ENCODE assay signal across 8 cellular contexts in the genomic region with DNA sequence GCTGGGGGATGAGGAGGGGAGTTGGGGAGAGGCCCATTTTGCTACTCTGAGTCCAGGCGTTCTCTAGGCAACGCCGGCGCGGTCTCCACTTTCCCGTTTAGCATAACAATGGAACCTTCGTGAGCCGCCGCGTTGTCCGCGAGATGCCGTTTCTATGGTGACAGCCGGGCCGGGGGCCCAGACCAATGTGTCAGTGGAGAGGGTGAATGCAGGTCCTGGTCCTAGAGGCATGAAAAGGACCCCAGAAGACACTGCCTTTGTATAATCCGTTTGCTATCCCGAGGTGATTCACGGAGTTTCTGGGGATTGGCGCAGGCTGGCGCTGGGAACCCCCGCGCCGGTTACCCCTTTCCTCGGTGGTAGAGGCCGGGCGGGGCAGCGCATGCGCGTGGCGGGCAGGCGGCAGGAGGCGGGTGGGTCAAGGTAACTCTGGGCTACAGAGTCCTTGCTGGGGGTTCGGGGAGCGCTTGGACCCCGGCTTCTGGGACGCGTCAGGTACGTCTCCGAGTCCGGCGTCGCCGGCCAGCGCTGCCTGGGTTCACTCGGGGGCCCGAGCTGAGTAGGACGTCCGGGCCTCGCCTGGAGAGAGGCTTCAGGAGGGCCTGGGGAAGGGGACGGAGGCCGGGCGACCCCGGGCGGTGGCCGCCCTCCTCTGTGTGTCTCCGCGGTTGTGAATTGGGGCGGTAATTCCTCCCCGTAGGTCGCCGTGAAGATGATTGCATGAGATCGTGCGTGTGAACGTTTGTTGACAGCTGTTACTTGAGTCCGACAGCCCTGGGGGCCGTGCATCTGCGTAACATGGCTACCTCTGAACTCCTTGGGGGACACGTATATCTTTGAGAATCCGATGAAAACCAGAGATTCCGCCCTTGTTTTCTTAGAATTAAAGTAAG. TPM values are rescaled to one million over a fixed set of nuclear protein-coding genes. Genes with fewer than 3 reads are reported as not detected.
DNase-seq lines count a peak whose midpoint lies in the region; ATAC-seq, FAIRE-seq and TF ChIP-seq lines count a peak whose summit lies in the region.

A gene (plus strand): TSS at position 383 of the 893 bp plus-strand sequence. CDS start 11,417 bp downstream, outside the sequence.
A gene (minus strand): TSS at position 137 of the 893 bp plus-strand sequence. CDS start 6,224 bp downstream, outside the sequence.

- H4K20me1 ChIP-seq in OCI-LY1 (ENCODE audit: insufficient read depth, low read length) (no peaks in the 10 kb centered on the region), endothelial cell of umbilical vein (replicated peaks; ENCODE audit: control insufficient read depth, extremely low read depth, insufficient read depth, low read length) (no peaks in the 10 kb centered on the region)

- DNase-seq in Caco-2 (peak; percentile 89 to 92), activated T-cell treated with anti-CD3 and anti-CD28 coated beads for 1 hour (ENCODE audit: low read depth) (peak; percentile 84), endothelial cell of umbilical vein (ENCODE audit: low read depth, low spot score) (peak; percentile 87), mesothelial cell of epicardium (ENCODE audit: low spot score in 2 of 2, unreplicated experiment in 2 of 2) (peak; percentile 76 to 93)
- peak; percentile 81 for DNase-seq in stimulated activated CD8-positive, alpha-beta memory T cell treated with anti-CD3 and anti-CD28 coated beads, Interleukin-15, amount 100 ng/mL, for 24 hours (ENCODE audit: low read depth)

- H2AFZ ChIP-seq in OCI-LY1 (ENCODE audit: low read length) = no peak within 1 kb of the TSS
- peak within 1 kb of the TSS; percentile 78 for H2AFZ ChIP-seq in endothelial cell of umbilical vein (ENCODE audit: low read depth, low read length)

- TF ChIP-seq CTCF in Caco-2 (IDR thresholded peaks at IDR 0.05; ENCODE audit: insufficient read depth in 1 of 2, low read depth in 1 of 2, low read length in 1 of 2, severe bottlenecking in 1 of 2, unreplicated experiment in 1 of 2) (no peak), OCI-LY1 (IDR thresholded peaks at IDR 0.05; ENCODE audit: low read length) (no peak), endothelial cell of umbilical vein (IDR thresholded peaks at IDR 0.05; ENCODE audit: extremely low read depth in 1 of 2, insufficient read depth in 1 of 2, low read depth in 1 of 2, low read length in 2 of 2) (no peak), mesothelial cell of epicardium (IDR thresholded peaks at IDR 0.05; ENCODE audit: unreplicated experiment) (no peak)

- peak; percentile 76 for ATAC-seq in GM21447 (IDR thresholded peaks at IDR 0.05; ENCODE audit: unreplicated experiment)

- dilution Hi-C loops in endothelial cell of umbilical vein (cut with MboI; ENCODE audit: extremely low pct_ligation_motif_present, low sequenced_read_pairs) = no loop called here

- H3K9ac ChIP-seq in HUES64 (ENCODE audit: low read depth, low read length) (peak within 1 kb of the TSS; percentile 99), OCI-LY1 (ENCODE audit: low read length) (peak within 1 kb of the TSS; percentile 66), endothelial cell of umbilical vein (replicated peaks; ENCODE audit: extremely low read depth, insufficient read depth, low read length) (peak within 1 kb of the TSS; percentile 98)

- H3K27ac ChIP-seq in HUES64 (ENCODE audit: low read depth, low read length) (peak within 1 kb of the TSS; percentile 100), OCI-LY1 (ENCODE audit: low read depth, low read length, poor library complexity, severe bottlenecking) (peak within 1 kb of the TSS; percentile 47), endothelial cell of umbilical vein (ENCODE audit: insufficient read depth, low read depth, low read length) (peak within 1 kb of the TSS; percentile 96)

- BruUV-seq in Caco-2 (replicated peaks; lab: Mats Ljungman, UMichigan) (TSS peak; percentile 76), endothelial cell of umbilical vein (replicated peaks; lab: Mats Ljungman, UMichigan) (TSS peak; percentile 62)

- no peaks in the 10 kb centered on the region for H3K9me3 ChIP-seq in Caco-2
- no peaks in the 10 kb centered on the region for H3K9me3 ChIP-seq in HUES64 (ENCODE audit: insufficient read depth, low read depth, low read length)
- no peaks in the 10 kb centered on the region for H3K9me3 ChIP-seq in OCI-LY1 (ENCODE audit: low read length)
- H3K9me3 ChIP-seq in endothelial cell of umbilical vein (replicated peaks; ENCODE audit: control insufficient read depth, insufficient read depth, low read length) = no peaks in the 10 kb centered on the region

- CTCF ChIA-PET in Caco-2 (lab: Charles Lee) (no interaction called here), endothelial cell of umbilical vein (lab: Charles Lee) (interaction anchor here (1.0 kb wide), 1 partner anchor 622 kb away, joined by 3 read pairs; no protein-coding TSS in a partner anchor)

- H3K9me3 Mint-ChIP-seq in Caco-2 (ENCODE audit: unreplicated experiment) (no peaks in the 10 kb centered on the region), mesothelial cell of epicardium (peaks cover 4% of the 10 kb centered on the region)

- POLR2A ChIA-PET in Caco-2 (lab: Charles Lee) = no interaction called here
- POLR2A ChIA-PET in endothelial cell of umbilical vein (lab: Charles Lee) = no interaction called here

- FAIRE-seq in endothelial cell of umbilical vein (lab: Jason Lieb, UNC) = peak; percentile 87

- peak within 1 kb of the TSS; percentile 100 for H3K27ac Mint-ChIP-seq in Caco-2 (ENCODE audit: unreplicated experiment)
- H3K27ac Mint-ChIP-seq in mesothelial cell of epicardium = peak within 1 kb of the TSS; percentile 99

- 1% methylated on average over 70 of the region's 70 CpGs for WGBS in HUES64

- H3K36me3 ChIP-seq in Caco-2 (ENCODE audit: control insufficient read depth, insufficient read depth, low read length) = no peaks in the 10 kb centered on the region
- no peaks in the 10 kb centered on the region for H3K36me3 ChIP-seq in HUES64 (ENCODE audit: insufficient read depth, low read length)
- H3K36me3 ChIP-seq in OCI-LY1 (ENCODE audit: insufficient read depth, low read length) = no peaks in the 10 kb centered on the region
- H3K36me3 ChIP-seq in endothelial cell of umbilical vein (ENCODE audit: control insufficient read depth in 2 of 2, extremely low read depth in 1 of 2, insufficient read depth in 2 of 2, low read length in 2 of 2) = no peaks in the 10 kb centered on the region

- H3K27me3 ChIP-seq in Caco-2 (replicated peaks; ENCODE audit: control insufficient read depth, insufficient read depth, low read length) = no peaks in the 10 kb centered on the region
- no peaks in the 10 kb centered on the region for H3K27me3 ChIP-seq in HUES64 (ENCODE audit: insufficient read depth, low read length)
- no peaks in the 10 kb centered on the region for H3K27me3 ChIP-seq in OCI-LY1 (ENCODE audit: insufficient read depth, low read length)
- no peaks in the 10 kb centered on the region for H3K27me3 ChIP-seq in endothelial cell of umbilical vein (ENCODE audit: control insufficient read depth in 2 of 2, insufficient read depth in 2 of 2, low read length in 2 of 2)

- H3K4me1 Mint-ChIP-seq in Caco-2 (ENCODE audit: low read depth, unreplicated experiment) (no peaks in the 10 kb centered on the region), mesothelial cell of epicardium (peaks cover 12% of the 10 kb centered on the region)

- peak within 1 kb of the TSS; percentile 75 for H3K4me3 ChIP-seq in Caco-2 (ENCODE audit: low read depth, low read length)
- peak within 1 kb of the TSS; percentile 91 for H3K4me3 ChIP-seq in HUES64 (ENCODE audit: low read length)
- peak within 1 kb of the TSS; percentile 74 for H3K4me3 ChIP-seq in OCI-LY1 (ENCODE audit: low read depth, low read length, poor library complexity, severe bottlenecking)
- peak within 1 kb of the TSS; percentile 31 to 94 (median 82) for H3K4me3 ChIP-seq in endothelial cell of umbilical vein (replicated peaks in 1 of 3; ENCODE audit: insufficient read depth in 1 of 3, low read depth in 1 of 3, low read length in 3 of 3)

- H3K4me1 ChIP-seq in Caco-2 (no peaks in the 10 kb centered on the region), HUES64 (ENCODE audit: insufficient read depth, low read length) (peaks cover 8% of the 10 kb centered on the region), OCI-LY1 (ENCODE audit: insufficient read depth, low read length, severe bottlenecking) (peaks cover 19% of the 10 kb centered on the region), endothelial cell of umbilical vein (ENCODE audit: control insufficient read depth, extremely low read depth, insufficient read depth, low read length) (peaks cover 11% of the 10 kb centered on the region)

- no peaks in the 10 kb centered on the region for H3K9me1 ChIP-seq in endothelial cell of umbilical vein (replicated peaks; ENCODE audit: control insufficient read depth, extremely low read depth, insufficient read depth, low read length)

- intact Hi-C loops in Caco-2 (cut with micrococcal nuclease; ENCODE audit: unreplicated experiment) = no loop called here
- intact Hi-C loops in endothelial cell of umbilical vein (cut with micrococcal nuclease) = loop anchor here (1.0 to 2.0 kb wide), 3 partner anchors 25 to 150 kb away; a partner anchor contains a TSS

- peak; percentile 18 for TF ChIP-seq POLR2A in endothelial cell of umbilical vein (IDR thresholded peaks at IDR 0.05; ENCODE audit: low read depth, low read length)

- H3K4me2 ChIP-seq in OCI-LY1 (ENCODE audit: low read length) = peak within 1 kb of the TSS; percentile 79
- peak within 1 kb of the TSS; percentile 88 for H3K4me2 ChIP-seq in endothelial cell of umbilical vein (ENCODE audit: insufficient read depth, low read length)

- no peaks in the 10 kb centered on the region for H3K27me3 Mint-ChIP-seq in Caco-2 (ENCODE audit: insufficient read depth, unreplicated experiment)
- H3K27me3 Mint-ChIP-seq in mesothelial cell of epicardium (ENCODE audit: low read depth) = no peaks in the 10 kb centered on the region

- H3K4me3 Mint-ChIP-seq in Caco-2 (ENCODE audit: unreplicated experiment) (peak within 1 kb of the TSS; percentile 90), mesothelial cell of epicardium (peak within 1 kb of the TSS; percentile 96)

- peaks cover 14% of the 10 kb centered on the region for H3K36me3 Mint-ChIP-seq in Caco-2 (ENCODE audit: insufficient read depth, unreplicated experiment)
- peaks cover 4% of the 10 kb centered on the region for H3K36me3 Mint-ChIP-seq in mesothelial cell of epicardium

- H3K79me2 ChIP-seq in OCI-LY1 (ENCODE audit: insufficient read depth, low read length) = 0 out of 2 replicates have a peak, but pooled peaks cover 7% of the 10 kb centered on the region
- H3K79me2 ChIP-seq in endothelial cell of umbilical vein (ENCODE audit: control insufficient read depth, insufficient read depth, low read length) = peaks cover 8% of the 10 kb centered on the region

- no peaks in the 10 kb centered on the region for H3F3A ChIP-seq in OCI-LY1 (ENCODE audit: insufficient read depth, low read length)

- no peaks in the 10 kb centered on the region for H3K9me2 ChIP-seq in OCI-LY1 (ENCODE audit: low read depth, low read length)

RNA-seq across cellular contexts. Expression of the first gene that starts in this region (rescaled TPM):
- 22.8 and 28.3 TPM in 2 replicates for total RNA-seq in Caco-2 (2022)
- polyA plus RNA-seq in HUES64 (2013, experiment 1 of 2) = 28.0 TPM
- polyA plus RNA-seq in HUES64 (2013, experiment 2 of 2) = 27.1 TPM
- 34.4 and 37.0 TPM in 2 replicates for total RNA-seq in endothelial cell of umbilical vein
- 38.9 and 41.8 TPM in 2 replicates for polyA plus RNA-seq in endothelial cell of umbilical vein
- 46.8 and 48.9 TPM in 2 replicates for polyA plus RNA-seq in endothelial cell of umbilical vein (2011; cell fraction: cytosol; rRNA removed)
- 27.6 and 28.0 TPM in 2 replicates for polyA plus RNA-seq in endothelial cell of umbilical vein (2011; cell fraction: nucleus; rRNA removed)
- 36.1 and 38.9 TPM in 2 replicates for polyA plus RNA-seq in endothelial cell of umbilical vein (2012)
- polyA minus RNA-seq in endothelial cell of umbilical vein = 19.7 and 35.7 TPM in 2 replicates
- 5.5 TPM for polyA minus RNA-seq in endothelial cell of umbilical vein (2011; cell fraction: cytosol; rRNA and poly(A)+ RNA removed)
- polyA minus RNA-seq in endothelial cell of umbilical vein (2011; cell fraction: nucleus; rRNA and poly(A)+ RNA removed) = 7.9 and 8.2 TPM in 2 replicates
- total RNA-seq in mesothelial cell of epicardium = 38.5 to 40.4 TPM (median 40.0 TPM) in 3 replicates

RNA-seq across cellular contexts. Expression of the second gene that starts in this region (rescaled TPM):
- total RNA-seq in Caco-2 (2022) (0.73 and 2.2 TPM in 2 replicates), endothelial cell of umbilical vein (1.4 and 1.9 TPM in 2 replicates), mesothelial cell of epicardium (10.3 to 11.9 TPM (median 11.0 TPM) in 3 replicates)
- polyA plus RNA-seq in HUES64 (2013, experiment 1 of 2) = 1.9 TPM
- 2.2 TPM for polyA plus RNA-seq in HUES64 (2013, experiment 2 of 2)
- 0.49 and 0.58 TPM in 2 replicates for polyA plus RNA-seq in endothelial cell of umbilical vein
- polyA plus RNA-seq in endothelial cell of umbilical vein (2011; cell fraction: cytosol; rRNA removed) = 0.28 and 0.40 TPM in 2 replicates
- 8.3 and 8.7 TPM in 2 replicates for polyA plus RNA-seq in endothelial cell of umbilical vein (2011; cell fraction: nucleus; rRNA removed)
- 0.53 and 0.87 TPM in 2 replicates for polyA plus RNA-seq in endothelial cell of umbilical vein (2012)
- 0.75 and 3.9 TPM in 2 replicates for polyA minus RNA-seq in endothelial cell of umbilical vein
- polyA minus RNA-seq in endothelial cell of umbilical vein (2011; cell fraction: cytosol; rRNA and poly(A)+ RNA removed) = 1.8 TPM
- polyA minus RNA-seq in endothelial cell of umbilical vein (2011; cell fraction: nucleus; rRNA and poly(A)+ RNA removed) = 4.2 and 6.5 TPM in 2 replicates

Comparison
In these comparisons a context has a peak if more than half of its experiments do, and no peak if none do; other contexts are left out.
1. Peak in every context shown above with its lines: DNase-seq, ATAC-seq, H3K4me3 ChIP-seq and H3K27ac ChIP-seq.
2. H3K27ac ChIP-seq: peak in every context shown above with its lines; median percentile 100 in HUES64; 96 in endothelial cell of umbilical vein; 47 in OCI-LY1.